ENCODE assay signal across 11 cellular contexts in the genomic region with DNA sequence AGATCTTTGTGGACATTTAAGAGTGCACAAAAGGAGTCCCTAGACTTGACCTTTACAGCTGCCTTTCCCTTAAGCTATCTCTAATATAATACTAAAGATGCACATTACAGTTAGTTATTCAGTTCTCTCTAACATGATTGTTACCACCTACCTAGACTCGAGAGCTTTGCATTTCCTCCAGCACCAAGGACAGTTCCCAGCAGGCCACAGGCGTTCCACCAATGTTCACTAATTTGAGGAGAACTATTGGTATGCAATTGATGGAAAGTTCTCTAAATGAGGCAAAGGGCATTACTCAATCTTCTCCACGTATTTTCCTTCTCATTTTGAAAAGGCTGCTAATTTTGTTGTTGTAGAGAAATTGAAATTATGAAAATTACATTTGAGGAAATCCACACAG. TPM values are rescaled to one million over a fixed set of nuclear protein-coding genes. Genes with fewer than 3 reads are reported as not detected.
DNase-seq lines count a peak whose midpoint lies in the region; TF ChIP-seq lines count a peak whose summit lies in the region.
"Had no signal": no experiment of that assay in that cellular context is flagged by ENCODE, and none has a peak within 500 bp of the region (broad histone marks: within the 10 kb centered on the region; RNA-seq: fewer than 3 reads in every experiment).

No MANE protein-coding gene starts in this region.

- no peak for TF ChIP-seq POLR2A in uterus (IDR thresholded peaks at IDR 0.05)

- CTCF ChIA-PET in activated CD4-positive, alpha-beta memory T cell treated with anti-CD3 and anti-CD28 coated beads, Interleukin-2, amount 10 ng/mL, durations not matched to agents 7 days and 5 days (lab: Charles Lee), result no interaction called here

- intact Hi-C loops in uterus (cut with DNase I; ENCODE audit: low total_unique reads), result no loop called here

- no peak overlapping the region for H3K4me3 Mint-ChIP-seq in activated CD4-positive, alpha-beta memory T cell treated with anti-CD3 and anti-CD28 coated beads, Interleukin-2, amount 10 ng/mL, durations not matched to agents 7 days and 5 days
- H3K4me3 Mint-ChIP-seq: natural killer cell had no signal

- no peaks in the 10 kb centered on the region for H3K36me3 Mint-ChIP-seq in activated CD4-positive, alpha-beta memory T cell treated with anti-CD3 and anti-CD28 coated beads, Interleukin-2, amount 10 ng/mL, durations not matched to agents 7 days and 5 days (ENCODE audit: low read depth)
- H3K36me3 Mint-ChIP-seq: natural killer cell had no signal

- H3K4me1 Mint-ChIP-seq in activated CD4-positive, alpha-beta memory T cell treated with anti-CD3 and anti-CD28 coated beads, Interleukin-2, amount 10 ng/mL, durations not matched to agents 7 days and 5 days, result peaks cover 10% of the 10 kb centered on the region

- no peak overlapping the region for H3K4me3 ChIP-seq in Jurkat, Clone E6-1 (ENCODE audit: low read length)
- no peak overlapping the region for H3K4me3 ChIP-seq in uterus

- no peak for TF ChIP-seq CTCF in uterus (IDR thresholded peaks at IDR 0.05)

- POLR2A ChIA-PET in activated CD4-positive, alpha-beta memory T cell treated with anti-CD3 and anti-CD28 coated beads, Interleukin-2, amount 10 ng/mL, durations not matched to agents 7 days and 5 days (lab: Charles Lee), result no interaction called here

- no peaks in the 10 kb centered on the region for H3K36me3 ChIP-seq in uterus

- no peaks in the 10 kb centered on the region for H3K9me3 Mint-ChIP-seq in activated CD4-positive, alpha-beta memory T cell treated with anti-CD3 and anti-CD28 coated beads, Interleukin-2, amount 10 ng/mL, durations not matched to agents 7 days and 5 days
- H3K9me3 Mint-ChIP-seq: natural killer cell had no signal

- no peak overlapping the region for H3K27ac ChIP-seq in uterus

- H3K27me3 ChIP-seq in uterus, result no peaks in the 10 kb centered on the region

- peaks cover 27% of the 10 kb centered on the region for H3K27me3 Mint-ChIP-seq in activated CD4-positive, alpha-beta memory T cell treated with anti-CD3 and anti-CD28 coated beads, Interleukin-2, amount 10 ng/mL, durations not matched to agents 7 days and 5 days

- DNase-seq in GM04504 (ENCODE audit: low read depth) (peak; percentile 42), left kidney (ENCODE audit: low read depth, low spot score) (peak; percentile 88), NCI-H345 treated with DMSO at 0.1 percent for 48 hours (lab: John Stamatoyannopoulos, UW; ENCODE audit: unreplicated experiment) (no peak), COR-L47 (lab: John Stamatoyannopoulos, UW) (no peak), cerebellum (ENCODE audit: low spot score) (no peak), uterus (no peak)
- peak; percentile 37 for DNase-seq in Jurkat, Clone E6-1 (ENCODE audit: low read depth, low spot score)
- DNase-seq in activated CD4-positive, alpha-beta memory T cell treated with anti-CD3 and anti-CD28 coated beads, Interleukin-2, amount 10 ng/mL, durations not matched to agents 7 days and 5 days, result peak; percentile 20
- DNase-seq: effector memory CD4-positive, alpha-beta T cell; natural killer cell; NCI-H345 had no signal

- no peaks in the 10 kb centered on the region for H3K4me1 ChIP-seq in uterus

- H3K27ac Mint-ChIP-seq in activated CD4-positive, alpha-beta memory T cell treated with anti-CD3 and anti-CD28 coated beads, Interleukin-2, amount 10 ng/mL, durations not matched to agents 7 days and 5 days, result no peak overlapping the region
- H3K27ac Mint-ChIP-seq: natural killer cell had no signal

- H3K9me3 ChIP-seq in uterus, result no peaks in the 10 kb centered on the region

RNA-seq across cellular contexts. Expression of a gene that starts 5.4 kb away (rescaled TPM):
- not detected for polyA plus RNA-seq in Jurkat, Clone E6-1 (2012; ENCODE audit: insufficient read depth, insufficient read length)
- not detected for total RNA-seq in activated CD4-positive, alpha-beta memory T cell treated with anti-CD3 and anti-CD28 coated beads, Interleukin-2, amount 10 ng/mL, durations not matched to agents 7 days and 5 days
- total RNA-seq in cerebellum (16.8 TPM), uterus (10 to 100 TPM in 1 of 4 donors, 1 to 10 TPM in 1, not detected in 2; 1.2 to 11.9 TPM)

Comparison
In these comparisons a context has a peak if more than half of its experiments do, and no peak if none do; other contexts are left out.
1. DNase-seq: peak in GM04504 (single experiment), Jurkat, Clone E6-1 (single experiment), activated CD4-positive, alpha-beta memory T cell treated with anti-CD3 and anti-CD28 coated beads, Interleukin-2, amount 10 ng/mL, durations not matched to agents 7 days and 5 days (single experiment) and left kidney (single experiment); none in NCI-H345 treated with DMSO at 0.1 percent for 48 hours (single experiment), COR-L47 (single experiment), cerebellum (single experiment) and uterus (0 of 2).